31 cellular contexts compared by ENCODE assay signal in genomic region chr11:46706886-46707285, GRCh38. TPM values are rescaled to one million over a fixed set of nuclear protein-coding genes. Genes with fewer than 3 reads are reported as not detected.
"Had no signal": no experiment of that assay in that cellular context is flagged by ENCODE, and none has a peak within 500 bp of the region (broad histone marks: within the 10 kb centered on the region; RNA-seq: fewer than 3 reads in every experiment).

No MANE protein-coding gene starts in this region.

- ATAC-seq: activated CD4-positive, alpha-beta T cell treated with anti-CD3 and anti-CD28 coated beads for 36 hours; activated CD4-positive, CD25-positive, alpha-beta regulatory T cell treated with anti-CD3 and anti-CD28 coated beads, Interleukin-2, amount 50 U/mL, for 24 hours; activated T-cell treated with anti-CD3 and anti-CD28 coated beads, Interleukin-2, amount 50 U/mL, for 4 hours; Panc1 had no signal

- H3K9me3 Mint-ChIP-seq: activated CD4-positive, alpha-beta memory T cell treated with anti-CD3 and anti-CD28 coated beads for 36 hours; activated naive CD4-positive, alpha-beta T cell treated with anti-CD3 and anti-CD28 coated beads for 36 hours; activated naive CD8-positive, alpha-beta T cell treated with anti-CD3 and anti-CD28 coated beads for 36 hours; activated T-cell treated with anti-CD3 and anti-CD28 coated beads, Interleukin-2, amount 50 U/mL, for 4 hours; activated T-helper 1 cell treated with anti-CD3 and anti-CD28 coated beads, Interleukin-12 subunit alpha, Interleukin-12 subunit beta, Interleukin-2, Interleukin-4 antibody, amounts not matched to agents 30 ng/mL and 10 ng/mL and 1 ng/mL, durations not matched to agents 14 hours and 24 hours and 36 hours; T-helper 2 cell treated with Interferon-gamma antibody and Interleukin-4, amounts not matched to agents 5 μg/mL and 100 μg/mL, for 36 hours had no signal

- DNase-seq: activated CD4-positive, alpha-beta memory T cell treated with anti-CD3 and anti-CD28 coated beads for 36 hours; activated CD4-positive, alpha-beta T cell treated with anti-CD3 and anti-CD28 coated beads for 36 hours; activated CD4-positive, alpha-beta T cell treated with anti-CD3 and anti-CD28 coated beads, Interleukin-2, amount 50 U/mL, for 1 hour; activated CD8-positive, alpha-beta memory T cell treated with anti-CD3 and anti-CD28 coated beads, Interleukin-2, amount 50 U/mL, for 4 hours; activated gamma-delta T cell treated with Interleukin-2 at 50 U/mL for 16 hours; activated naive CD4-positive, alpha-beta T cell treated with anti-CD3 and anti-CD28 coated beads for 36 hours; activated naive CD8-positive, alpha-beta T cell treated with anti-CD3 and anti-CD28 coated beads for 36 hours; activated T-cell treated with anti-CD3 and anti-CD28 coated beads for 4 hours; activated T-cell treated with anti-CD3 and anti-CD28 coated beads, Interleukin-2, amount 50 U/mL, for 4 hours; amniotic stem cell; aorta; Karpas-422; KBM-7; NCI-H1105; NCI-H1417 treated with DMSO at 0.1 percent for 48 hours; NCI-H187 treated with DMSO at 0.1 percent for 48 hours; NCI-H2081; NCI-H345; NCI-H524 treated with DMSO at 0.1 percent for 48 hours; NK-92 treated with Interleukin-12 subunit alpha and Interleukin-12 subunit beta, amount 100 ng/mL, for 24 hours; SHP77; SJCRH30 had no signal

- H3K27me3 Mint-ChIP-seq: activated CD4-positive, alpha-beta memory T cell treated with anti-CD3 and anti-CD28 coated beads for 36 hours; activated CD4-positive, alpha-beta T cell treated with anti-CD3 and anti-CD28 coated beads for 36 hours; activated naive CD8-positive, alpha-beta T cell treated with anti-CD3 and anti-CD28 coated beads for 36 hours had no signal

- H3K27ac Mint-ChIP-seq: activated CD4-positive, alpha-beta memory T cell treated with anti-CD3 and anti-CD28 coated beads for 36 hours; activated CD4-positive, alpha-beta T cell treated with anti-CD3 and anti-CD28 coated beads for 36 hours; activated naive CD4-positive, alpha-beta T cell treated with anti-CD3 and anti-CD28 coated beads for 36 hours; activated naive CD8-positive, alpha-beta T cell treated with anti-CD3 and anti-CD28 coated beads for 36 hours; activated T-helper 1 cell treated with anti-CD3 and anti-CD28 coated beads, Interleukin-12 subunit alpha, Interleukin-12 subunit beta, Interleukin-2, Interleukin-4 antibody, amounts not matched to agents 30 ng/mL and 10 ng/mL and 1 ng/mL, durations not matched to agents 14 hours and 24 hours and 36 hours had no signal

- H3K4me3 Mint-ChIP-seq: activated CD4-positive, alpha-beta memory T cell treated with anti-CD3 and anti-CD28 coated beads for 36 hours; activated CD4-positive, alpha-beta T cell treated with anti-CD3 and anti-CD28 coated beads for 36 hours; activated naive CD4-positive, alpha-beta T cell treated with anti-CD3 and anti-CD28 coated beads for 36 hours; activated naive CD8-positive, alpha-beta T cell treated with anti-CD3 and anti-CD28 coated beads for 36 hours; activated T-cell treated with anti-CD3 and anti-CD28 coated beads, Interleukin-2, amount 50 U/mL, for 4 hours; activated T-helper 1 cell treated with anti-CD3 and anti-CD28 coated beads, Interleukin-12 subunit alpha, Interleukin-12 subunit beta, Interleukin-2, Interleukin-4 antibody, amounts not matched to agents 30 ng/mL and 10 ng/mL and 1 ng/mL, durations not matched to agents 14 hours and 24 hours and 36 hours; T-helper 2 cell treated with Interferon-gamma antibody and Interleukin-4, amounts not matched to agents 5 μg/mL and 100 μg/mL, for 36 hours had no signal

- FAIRE-seq: TTC549 had no signal

RNA-seq across cellular contexts. Expression of gene F2, which starts 12.1 kb away (rescaled TPM):
- total RNA-seq: activated CD4-positive, alpha-beta T cell treated with anti-CD3 and anti-CD28 coated beads for 36 hours; activated naive CD4-positive, alpha-beta T cell treated with anti-CD3 and anti-CD28 coated beads for 36 hours; activated naive CD8-positive, alpha-beta T cell treated with anti-CD3 and anti-CD28 coated beads for 36 hours; activated T-helper 1 cell treated with anti-CD3 and anti-CD28 coated beads, Interleukin-12 subunit alpha, Interleukin-12 subunit beta, Interleukin-2, Interleukin-4 antibody, amounts not matched to agents 30 ng/mL and 10 ng/mL and 1 ng/mL, durations not matched to agents 14 hours and 24 hours and 36 hours; cardiac muscle cell; MCF 10A; NCI-H460; RPMI7951 had no signal
